In genomic region chr16:31113420-31114124, GRCh38 we compare ENCODE assay signal across 11 cellular contexts. TPM values are rescaled to one million over a fixed set of nuclear protein-coding genes. Genes with fewer than 3 reads are reported as not detected.
DNase-seq lines count a peak whose midpoint lies in the region; ATAC-seq and TF ChIP-seq lines count a peak whose summit lies in the region.
"Had no signal": no experiment of that assay in that cellular context is flagged by ENCODE, and none has a peak within 500 bp of the region (broad histone marks: within the 10 kb centered on the region; RNA-seq: fewer than 3 reads in every experiment).

No MANE protein-coding gene starts in this region.

- no peak for TF ChIP-seq POLR2A in HCT116 (IDR thresholded peaks at IDR 0.05; ENCODE audit: borderline replicate concordance, extremely low read depth, insufficient read depth, insufficient read length)

- peaks cover 4% of the 10 kb centered on the region; the same call in 1 of the 2 replicates for H4K20me1 ChIP-seq in HCT116 (ENCODE audit: insufficient read depth)

- H3K9me2 ChIP-seq in HCT116 (ENCODE audit: insufficient read depth): no peaks in the 10 kb centered on the region

- H3K27ac ChIP-seq in 22Rv1 (peak overlapping the region; percentile 77), HCT116 (ENCODE audit: low read depth, low read length) (no peak overlapping the region), lung (ENCODE audit: low read depth in 1 of 2, low read length in 1 of 2) (peak overlapping the region; percentile 60 to 61)

- no peaks in the 10 kb centered on the region for H3K27me3 Mint-ChIP-seq in activated naive CD8-positive, alpha-beta T cell treated with anti-CD3 and anti-CD28 coated beads, Interleukin-2, amount 10 ng/mL, durations not matched to agents 7 days and 5 days

- no TSS peak for BruUV-seq in HCT116 (replicated peaks; lab: Mats Ljungman, UMichigan)

- peaks cover 36% of the 10 kb centered on the region for H3K79me2 ChIP-seq in HCT116 (ENCODE audit: insufficient read depth, low read length)

- POLR2A ChIA-PET in HCT116 (lab: Charles Lee): interaction anchor here (0.9 to 1.3 kb wide), 2 partner anchors 22 to 41 kb away, joined by 3 to 4 read pairs; partner anchors contain the start of gene PRSS8
- POLR2A ChIA-PET in activated naive CD8-positive, alpha-beta T cell treated with anti-CD3 and anti-CD28 coated beads, Interleukin-2, amount 10 ng/mL, durations not matched to agents 7 days and 5 days (lab: Charles Lee): no interaction called here

- TF ChIP-seq CTCF in 22Rv1 (IDR thresholded peaks at IDR 0.05): no peak
- no peak for TF ChIP-seq CTCF in HCT116 (IDR thresholded peaks at IDR 0.05 in 2 of 3, conservative IDR thresholded peaks at IDR 0.05 in 1 of 3; ENCODE audit: borderline replicate concordance in 1 of 3, insufficient read depth in 1 of 3, low read depth in 2 of 3, low read length in 2 of 3)
- no peak for TF ChIP-seq CTCF in lung (IDR thresholded peaks at IDR 0.05; ENCODE audit: control extremely low read depth, extremely low read depth)

- H3K27me3 ChIP-seq in HCT116 (ENCODE audit: insufficient read depth, low read length): no peaks in the 10 kb centered on the region
- no peaks in the 10 kb centered on the region for H3K27me3 ChIP-seq in lung (ENCODE audit: control insufficient read depth, insufficient read depth)
- no peaks in the 10 kb centered on the region for H3K27me3 ChIP-seq in HAP-1 (ENCODE audit: low read depth)

- RAD21 ChIA-PET in HCT116 (lab: Charles Lee; ENCODE audit: low non-redundant PET in 1 of 2, low total read pairs in 2 of 2, uncharacterized antibody in 2 of 2, unreplicated experiment in 2 of 2): interaction anchor here in 1 of 2 experiments (0.6 kb wide), 1 partner anchor 29 kb away, joined by 3 read pairs; no protein-coding TSS in a partner anchor

- no peak for DNase-seq in HCT116 (ENCODE audit: low read depth, low spot score)
- DNase-seq in activated naive CD8-positive, alpha-beta T cell treated with anti-CD3 and anti-CD28 coated beads, Interleukin-2, amount 10 ng/mL, durations not matched to agents 7 days and 5 days: no peak
- DNase-seq in lung (ENCODE audit: low spot score): no peak
- no peak for DNase-seq in COLO829 (ENCODE audit: low spot score)
- DNase-seq in activated gamma-delta T cell (lab: John Stamatoyannopoulos, UW): no peak
- no peak for DNase-seq in HAP-1 (ENCODE audit: low spot score in 2 of 2)
- DNase-seq: activated T-cell treated with anti-CD3 and anti-CD28 coated beads for 4 hours; DMS153; stimulated activated naive CD4-positive, alpha-beta T cell treated with Interleukin-2 at 50 U/mL for 16 hours had no signal

- no peak overlapping the region for H3K4me2 ChIP-seq in HCT116 (ENCODE audit: low read length)

- no peaks in the 10 kb centered on the region for H3K9me3 Mint-ChIP-seq in activated naive CD8-positive, alpha-beta T cell treated with anti-CD3 and anti-CD28 coated beads, Interleukin-2, amount 10 ng/mL, durations not matched to agents 7 days and 5 days

- in situ Hi-C loops in HAP-1 (cut with MboI; ENCODE audit: low sequenced_read_pairs): no loop called here

- no peak overlapping the region for H3K9ac ChIP-seq in HCT116 (ENCODE audit: low read length)

- H3K9me3 ChIP-seq in HCT116 (ENCODE audit: control insufficient read depth in 1 of 2, insufficient read depth in 1 of 2, low read depth in 1 of 2, low read length in 2 of 2): no peaks in the 10 kb centered on the region
- H3K9me3 ChIP-seq in lung (ENCODE audit: control insufficient read depth in 2 of 2, insufficient read depth in 1 of 2, low read length in 1 of 2): no peaks in the 10 kb centered on the region
- no peaks in the 10 kb centered on the region for H3K9me3 ChIP-seq in HAP-1

- intact Hi-C loops in HCT116 (cut with micrococcal nuclease): no loop called here

- H3K4me3 Mint-ChIP-seq in activated naive CD8-positive, alpha-beta T cell treated with anti-CD3 and anti-CD28 coated beads, Interleukin-2, amount 10 ng/mL, durations not matched to agents 7 days and 5 days: no peak overlapping the region

- H3K36me3 ChIP-seq in HCT116 (ENCODE audit: control insufficient read depth in 1 of 2, insufficient read depth in 2 of 2, low read length in 2 of 2) (peaks cover 14 to 39% of the 10 kb centered on the region in 2 experiments), lung (ENCODE audit: control insufficient read depth in 2 of 2, insufficient read depth in 2 of 2, low read length in 2 of 2) (peaks cover 0 to 28% of the 10 kb centered on the region in 2 donors), HAP-1 (replicated peaks) (peaks cover 27% of the 10 kb centered on the region)

- ATAC-seq in HCT116 (no peak), lung (ENCODE audit: insufficient read depth, low FRiP score) (no peak), HG02885 (IDR thresholded peaks at IDR 0.05; ENCODE audit: poor library complexity, unreplicated experiment) (no peak)
- no peak for ATAC-seq in activated naive CD8-positive, alpha-beta T cell treated with anti-CD3 and anti-CD28 coated beads, Interleukin-2, amount 10 ng/mL, durations not matched to agents 7 days and 5 days (ENCODE audit: low read depth)

- CTCF ChIA-PET in HCT116 (lab: Charles Lee): interaction anchor here (0.8 kb wide), 1 partner anchor 29 kb away, joined by 5 read pairs; no protein-coding TSS in a partner anchor

- peaks cover 10% of the 10 kb centered on the region for H3K4me1 Mint-ChIP-seq in activated naive CD8-positive, alpha-beta T cell treated with anti-CD3 and anti-CD28 coated beads, Interleukin-2, amount 10 ng/mL, durations not matched to agents 7 days and 5 days

- no peak overlapping the region for H3K4me3 ChIP-seq in HCT116 (replicated peaks in 1 of 2; ENCODE audit: low read depth in 1 of 2, low read length in 2 of 2)
- no peak overlapping the region for H3K4me3 ChIP-seq in lung
- H3K4me3 ChIP-seq in HAP-1: no peak overlapping the region

- whole genome bisulfite sequencing in lung, 2 donors: 44 to 52% methylated on average over 2 of the region's 2 CpGs

- H3K36me3 Mint-ChIP-seq in activated naive CD8-positive, alpha-beta T cell treated with anti-CD3 and anti-CD28 coated beads, Interleukin-2, amount 10 ng/mL, durations not matched to agents 7 days and 5 days: peaks cover 13% of the 10 kb centered on the region

- peak overlapping the region; percentile 64 for H3K27ac Mint-ChIP-seq in activated naive CD8-positive, alpha-beta T cell treated with anti-CD3 and anti-CD28 coated beads, Interleukin-2, amount 10 ng/mL, durations not matched to agents 7 days and 5 days

- no peak for TF ChIP-seq RAD21 in HCT116 (IDR thresholded peaks at IDR 0.05; ENCODE audit: low read depth)

- H3K4me1 ChIP-seq in HCT116 (ENCODE audit: control insufficient read depth in 1 of 2, insufficient read depth in 2 of 2, low read length in 2 of 2) (peaks cover 5 to 38% of the 10 kb centered on the region in 2 experiments; a peak in 3 of 4 replicates), lung (ENCODE audit: control insufficient read depth in 2 of 2, insufficient read depth in 2 of 2, low read length in 2 of 2) (peaks cover 0 to 15% of the 10 kb centered on the region in 2 donors), HAP-1 (peaks cover 6% of the 10 kb centered on the region)

- H2AFZ ChIP-seq in HCT116 (ENCODE audit: low read depth, low read length, poor library complexity, severe bottlenecking): no peak overlapping the region

TF ChIP-seq in HCT116, 20 proteins besides CTCF, POLR2A, EP300 and RAD21:
- no peak for TF ChIP-seq TCF7L2 (IDR thresholded peaks at IDR 0.05; ENCODE audit: borderline replicate concordance, extremely low read depth, insufficient read depth, insufficient read length)
- TF ChIP-seq POLR2AphosphoS5 (IDR thresholded peaks at IDR 0.05; ENCODE audit: low read depth, low read length): peak; percentile 32

RNA-seq across cellular contexts. Expression of gene KAT8, which starts 3.9 kb away (rescaled TPM):
- total RNA-seq in HCT116 (2021; ENCODE audit: unreplicated experiment) (44.9 TPM), lung (10 to 100 TPM; 53.0 to 68.2 TPM)
- 39.3 and 40.7 TPM in 2 replicates for polyA plus RNA-seq in HCT116 (2012)
- total RNA-seq in activated naive CD8-positive, alpha-beta T cell treated with anti-CD3 and anti-CD28 coated beads, Interleukin-2, amount 10 ng/mL, durations not matched to agents 7 days and 5 days: 10 to 100 TPM; 66.5 to 72.9 TPM
- 10 to 100 TPM; 53.5 to 73.2 TPM for polyA plus RNA-seq in lung

RNA-seq across cellular contexts. Expression of gene BCKDK, which starts 5.4 kb away (rescaled TPM):
- total RNA-seq in HCT116 (2021; ENCODE audit: unreplicated experiment): 60.7 TPM
- polyA plus RNA-seq in HCT116 (2012): 85.2 and 87.3 TPM in 2 replicates
- 10 to 100 TPM; 35.8 to 37.0 TPM for total RNA-seq in activated naive CD8-positive, alpha-beta T cell treated with anti-CD3 and anti-CD28 coated beads, Interleukin-2, amount 10 ng/mL, durations not matched to agents 7 days and 5 days
- 10 to 100 TPM; 20.3 to 47.6 TPM for total RNA-seq in lung
- 10 to 100 TPM; 16.2 to 61.8 TPM for polyA plus RNA-seq in lung

RNA-seq across cellular contexts. Expression of gene VKORC1, which starts 19.0 kb away (rescaled TPM):
- 83.8 TPM for total RNA-seq in HCT116 (2021; ENCODE audit: unreplicated experiment)
- 195 and 218 TPM in 2 replicates for polyA plus RNA-seq in HCT116 (2012)
- total RNA-seq in activated naive CD8-positive, alpha-beta T cell treated with anti-CD3 and anti-CD28 coated beads, Interleukin-2, amount 10 ng/mL, durations not matched to agents 7 days and 5 days: 10 to 100 TPM; 79.4 to 80.4 TPM
- total RNA-seq in lung: 10 to 100 TPM; 49.4 to 74.3 TPM
- polyA plus RNA-seq in lung: 100 to 1,000 TPM in 1 of 2 donors, 10 to 100 TPM in 1; 66.8 to 118 TPM

RNA-seq across cellular contexts. Expression of gene PRSS8, which starts 22.0 kb away (rescaled TPM):
- total RNA-seq in HCT116 (2021; ENCODE audit: unreplicated experiment): 42.6 TPM
- 67.9 and 80.9 TPM in 2 replicates for polyA plus RNA-seq in HCT116 (2012)
- not detected for total RNA-seq in activated naive CD8-positive, alpha-beta T cell treated with anti-CD3 and anti-CD28 coated beads, Interleukin-2, amount 10 ng/mL, durations not matched to agents 7 days and 5 days
- total RNA-seq in lung: 100 to 1,000 TPM in 1 of 2 donors, 10 to 100 TPM in 1; 84.4 to 127 TPM
- polyA plus RNA-seq in lung: 10 to 100 TPM; 83.2 to 95.3 TPM

RNA-seq across cellular contexts. Expression of gene PRSS53, which starts 24.8 kb away (rescaled TPM):
- 11.6 TPM for total RNA-seq in HCT116 (2021; ENCODE audit: unreplicated experiment)
- polyA plus RNA-seq in HCT116 (2012): 5.4 and 5.7 TPM in 2 replicates
- 10 to 100 TPM; 10.4 to 10.9 TPM for total RNA-seq in activated naive CD8-positive, alpha-beta T cell treated with anti-CD3 and anti-CD28 coated beads, Interleukin-2, amount 10 ng/mL, durations not matched to agents 7 days and 5 days
- total RNA-seq in lung: 1 to 10 TPM; 1.4 to 2.2 TPM
- polyA plus RNA-seq in lung: 1 to 10 TPM; 1.6 to 2.3 TPM
